In the genomic region with DNA sequence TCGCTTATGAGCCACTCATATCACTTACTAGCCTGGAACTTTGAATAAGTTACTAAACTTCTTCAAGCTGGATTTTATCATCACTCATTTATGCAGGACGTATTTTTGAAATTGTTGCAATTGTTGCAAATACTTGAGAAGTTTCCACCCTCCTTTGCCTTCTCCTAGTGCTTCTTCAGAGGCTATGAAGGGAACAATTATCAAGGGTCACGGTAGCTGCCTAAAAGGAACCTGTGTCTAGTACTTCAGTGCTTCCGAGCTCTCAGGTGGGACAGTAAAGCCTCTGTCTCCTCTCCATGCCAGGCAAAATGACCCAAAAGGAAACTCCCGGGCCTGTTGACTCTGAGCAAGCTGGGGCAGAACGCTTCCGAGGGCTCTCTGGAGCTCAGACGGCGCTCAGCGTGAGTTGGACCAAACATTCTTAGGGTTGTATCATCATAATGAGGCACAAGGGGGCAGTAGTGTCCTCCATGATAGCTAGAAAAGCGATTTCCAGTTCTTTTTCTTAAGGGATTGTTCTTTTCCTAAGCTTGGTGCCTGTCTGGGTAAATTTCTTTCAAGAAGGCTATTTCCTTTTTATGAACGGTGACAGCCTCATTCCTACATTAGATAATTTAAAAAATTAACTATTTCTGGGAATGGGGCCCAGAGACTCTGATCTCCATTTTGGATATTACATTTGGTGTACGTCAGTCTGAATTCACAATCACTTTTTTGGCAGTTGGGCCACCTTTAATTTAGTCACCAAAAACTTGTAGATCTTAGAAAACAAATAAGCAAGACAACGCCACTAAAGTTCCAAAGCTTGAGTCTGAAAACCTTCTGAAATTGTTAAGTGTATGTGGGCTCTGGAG, we compare ENCODE assay signal across 1 cellular context.
TF ChIP-seq lines count a peak whose summit lies in the region.

No MANE protein-coding gene starts in this region.

TF ChIP-seq in HEK293, 187 proteins besides CTCF, POLR2A, EP300 and RAD21:
- no peak for TF ChIP-seq ZNF792 (tag by site-specific recombination; IDR thresholded peaks at IDR 0.05)
- TF ChIP-seq SCRT1 (tag by site-specific recombination; IDR thresholded peaks at IDR 0.05; ENCODE audit: borderline replicate concordance), result no peak
- peak; percentile 87 for TF ChIP-seq ZNF133 (tag by site-specific recombination; IDR thresholded peaks at IDR 0.05)
- no peak for TF ChIP-seq SETDB1 (IDR thresholded peaks at IDR 0.05; ENCODE audit: insufficient read length, low read length)
- TF ChIP-seq ZNF654 (tag by site-specific recombination; IDR thresholded peaks at IDR 0.05; ENCODE audit: low read depth), result peak; percentile 48
TF ChIP-seq in HEK293: peak in this region for 2.
